Comparison of ENCODE assay signal across 27 cellular contexts in the genomic region with DNA sequence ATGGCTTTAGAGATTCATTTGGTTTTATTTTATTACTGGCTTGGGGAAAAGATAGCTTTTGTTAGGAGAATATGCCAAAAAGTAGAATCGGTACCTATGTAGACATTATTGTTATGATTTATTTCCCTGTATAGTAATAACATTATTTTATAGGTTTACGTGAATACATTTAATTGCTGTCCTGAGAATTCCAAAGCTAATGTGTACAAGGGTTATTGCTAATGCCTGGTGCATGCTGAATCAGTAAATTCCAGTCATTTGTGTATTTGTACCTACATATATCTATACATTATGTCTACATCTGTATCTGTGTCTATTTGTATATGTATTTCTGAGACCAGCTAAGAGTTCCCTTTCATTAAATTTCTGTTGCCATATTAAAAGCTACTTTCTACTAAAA.
"Had no signal": no experiment of that assay in that cellular context is flagged by ENCODE, and none has a peak within 500 bp of the region (broad histone marks: within the 10 kb centered on the region; RNA-seq: fewer than 3 reads in every experiment).

No MANE protein-coding gene starts in this region.

- H3K4me1 ChIP-seq: body of pancreas, Peyer's patch had no signal

- H3K27me3 ChIP-seq: body of pancreas, Peyer's patch had no signal

- DNase-seq: activated CD4-positive, alpha-beta T cell treated with anti-CD3 and anti-CD28 coated beads for 1 hour; activated CD4-positive, alpha-beta T cell treated with anti-CD3 and anti-CD28 coated beads, Interleukin-2, amount 10 ng/mL, durations not matched to agents 24 days and 14 days; activated CD4-positive, alpha-beta T cell treated with anti-CD3 and anti-CD28 coated beads, Interleukin-2, amount 50 U/mL, for 48 hours; activated CD8-positive, alpha-beta memory T cell treated with anti-CD3 and anti-CD28 coated beads, Interleukin-2, amount 10 ng/mL, durations not matched to agents 7 days and 5 days; activated effector memory CD4-positive, alpha-beta T cell treated with Interleukin-2 at 50 U/mL for 16 hours; activated naive CD4-positive, alpha-beta T cell; activated T-cell treated with anti-CD3 and anti-CD28 coated beads, Interleukin-2, amount 50 U/mL, for 24 hours; aorta; body of pancreas; central memory CD4-positive, alpha-beta T cell; Kasumi-1; NCI-H1048; NCI-H146; NCI-H187 treated with DMSO at 0.1 percent for 48 hours; NCI-H2081 treated with DMSO at 0.1 percent for 48 hours; NCI-H2227 treated with DMSO at 0.1 percent for 48 hours; NCI-H526; OCI-M1; Peyer's patch; SHP77; T-helper 9 cell had no signal

- H3K36me3 Mint-ChIP-seq: activated CD8-positive, alpha-beta memory T cell treated with anti-CD3 and anti-CD28 coated beads, Interleukin-2, amount 10 ng/mL, durations not matched to agents 7 days and 5 days; activated naive CD4-positive, alpha-beta T cell treated with anti-CD3 and anti-CD28 coated beads, Interleukin-2, amount 50 U/mL, for 24 hours; WTC11 had no signal

- H3K4me3 Mint-ChIP-seq: activated CD4-positive, alpha-beta T cell treated with anti-CD3 and anti-CD28 coated beads, Interleukin-2, amount 10 ng/mL, durations not matched to agents 24 days and 14 days; activated CD8-positive, alpha-beta memory T cell treated with anti-CD3 and anti-CD28 coated beads, Interleukin-2, amount 10 ng/mL, durations not matched to agents 7 days and 5 days; activated naive CD4-positive, alpha-beta T cell treated with anti-CD3 and anti-CD28 coated beads, Interleukin-2, amount 50 U/mL, for 24 hours; activated T-cell treated with anti-CD3 and anti-CD28 coated beads, Interleukin-2, amount 50 U/mL, for 24 hours; activated T-helper 1 cell treated with anti-CD3 and anti-CD28 coated beads, Interleukin-12 subunit alpha, Interleukin-12 subunit beta, Interleukin-2, Interleukin-4 antibody, amounts not matched to agents 30 ng/mL and 10 ng/mL and 1 ng/mL, durations not matched to agents 14 hours and 24 hours and 36 hours; T-helper 1 cell treated with Interleukin-12 subunit alpha and Interleukin-12 subunit beta and Interleukin-4 antibody, amounts not matched to agents 30 μg/mL and 1 μg/mL, for 36 hours; WTC11 had no signal

- H3K27ac Mint-ChIP-seq: activated CD4-positive, alpha-beta T cell treated with anti-CD3 and anti-CD28 coated beads, Interleukin-2, amount 10 ng/mL, durations not matched to agents 24 days and 14 days; activated CD8-positive, alpha-beta memory T cell treated with anti-CD3 and anti-CD28 coated beads, Interleukin-2, amount 10 ng/mL, durations not matched to agents 7 days and 5 days; activated naive CD4-positive, alpha-beta T cell treated with anti-CD3 and anti-CD28 coated beads, Interleukin-2, amount 50 U/mL, for 24 hours; activated T-cell treated with anti-CD3 and anti-CD28 coated beads, Interleukin-2, amount 50 U/mL, for 24 hours; activated T-helper 1 cell treated with anti-CD3 and anti-CD28 coated beads, Interleukin-12 subunit alpha, Interleukin-12 subunit beta, Interleukin-2, Interleukin-4 antibody, amounts not matched to agents 30 ng/mL and 10 ng/mL and 1 ng/mL, durations not matched to agents 14 hours and 24 hours and 36 hours; T-helper 1 cell treated with Interleukin-12 subunit alpha and Interleukin-12 subunit beta and Interleukin-4 antibody, amounts not matched to agents 30 μg/mL and 1 μg/mL, for 36 hours; WTC11 had no signal

- H3K36me3 ChIP-seq: Peyer's patch had no signal

- H3K27me3 Mint-ChIP-seq: activated CD4-positive, alpha-beta T cell treated with anti-CD3 and anti-CD28 coated beads, Interleukin-2, amount 10 ng/mL, durations not matched to agents 24 days and 14 days; activated CD8-positive, alpha-beta memory T cell treated with anti-CD3 and anti-CD28 coated beads, Interleukin-2, amount 10 ng/mL, durations not matched to agents 7 days and 5 days had no signal

- H3K4me3 ChIP-seq: body of pancreas, Peyer's patch had no signal

- FAIRE-seq: bronchial epithelial cell had no signal

- H3K27ac ChIP-seq: body of pancreas, RWPE1 had no signal

- ATAC-seq: activated CD8-positive, alpha-beta memory T cell treated with anti-CD3 and anti-CD28 coated beads, Interleukin-2, amount 10 ng/mL, durations not matched to agents 7 days and 5 days; body of pancreas; WTC11 had no signal

- H3K9me3 Mint-ChIP-seq: activated CD4-positive, alpha-beta T cell treated with anti-CD3 and anti-CD28 coated beads, Interleukin-2, amount 10 ng/mL, durations not matched to agents 24 days and 14 days; activated naive CD4-positive, alpha-beta T cell treated with anti-CD3 and anti-CD28 coated beads, Interleukin-2, amount 50 U/mL, for 24 hours; activated T-cell treated with anti-CD3 and anti-CD28 coated beads, Interleukin-2, amount 50 U/mL, for 24 hours; activated T-helper 1 cell treated with anti-CD3 and anti-CD28 coated beads, Interleukin-12 subunit alpha, Interleukin-12 subunit beta, Interleukin-2, Interleukin-4 antibody, amounts not matched to agents 30 ng/mL and 10 ng/mL and 1 ng/mL, durations not matched to agents 14 hours and 24 hours and 36 hours; T-helper 1 cell treated with Interleukin-12 subunit alpha and Interleukin-12 subunit beta and Interleukin-4 antibody, amounts not matched to agents 30 μg/mL and 1 μg/mL, for 36 hours; WTC11 had no signal

- H3K4me1 Mint-ChIP-seq: activated CD4-positive, alpha-beta T cell treated with anti-CD3 and anti-CD28 coated beads, Interleukin-2, amount 10 ng/mL, durations not matched to agents 24 days and 14 days; activated CD8-positive, alpha-beta memory T cell treated with anti-CD3 and anti-CD28 coated beads, Interleukin-2, amount 10 ng/mL, durations not matched to agents 7 days and 5 days; activated naive CD4-positive, alpha-beta T cell treated with anti-CD3 and anti-CD28 coated beads, Interleukin-2, amount 50 U/mL, for 24 hours had no signal

- H3K9me3 ChIP-seq: body of pancreas, Peyer's patch had no signal
